In the genomic region with DNA sequence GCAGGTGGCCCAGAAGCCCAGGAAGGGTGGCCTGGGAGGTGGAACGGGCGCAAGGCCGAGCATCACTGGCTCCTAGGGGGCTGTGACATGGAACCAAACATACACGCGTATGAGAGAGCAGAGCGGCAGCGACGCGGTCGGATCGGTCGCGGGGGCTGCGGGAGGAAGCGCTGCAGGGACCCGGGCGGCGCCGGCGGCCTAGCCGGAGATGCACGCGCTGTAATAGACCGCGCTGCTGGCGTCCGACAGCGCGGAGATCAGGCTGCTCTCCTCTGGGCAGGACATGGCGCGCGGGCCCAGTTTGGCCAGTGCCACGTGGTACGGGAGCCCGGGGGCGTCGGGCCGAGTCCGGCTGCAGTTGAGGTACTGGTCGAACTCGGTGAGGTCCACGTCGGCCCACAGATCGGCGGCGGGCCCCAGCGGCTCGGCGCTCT, we compare ENCODE assay signal across 1 cellular context.
TF ChIP-seq lines count a peak whose summit lies in the region.

No MANE protein-coding gene starts in this region.

TF ChIP-seq in GM23338, 12 proteins besides CTCF, POLR2A, EP300 and RAD21:
- peak; percentile 85 for TF ChIP-seq EZH2 (IDR thresholded peaks at IDR 0.05; ENCODE audit: low read depth, unreplicated experiment)
- no peak for TF ChIP-seq ZNF331 (CRISPR knock-in tag; IDR thresholded peaks at IDR 0.05; ENCODE audit: low read depth)
